Comparison of ENCODE assay signal across 24 cellular contexts in the genomic region with DNA sequence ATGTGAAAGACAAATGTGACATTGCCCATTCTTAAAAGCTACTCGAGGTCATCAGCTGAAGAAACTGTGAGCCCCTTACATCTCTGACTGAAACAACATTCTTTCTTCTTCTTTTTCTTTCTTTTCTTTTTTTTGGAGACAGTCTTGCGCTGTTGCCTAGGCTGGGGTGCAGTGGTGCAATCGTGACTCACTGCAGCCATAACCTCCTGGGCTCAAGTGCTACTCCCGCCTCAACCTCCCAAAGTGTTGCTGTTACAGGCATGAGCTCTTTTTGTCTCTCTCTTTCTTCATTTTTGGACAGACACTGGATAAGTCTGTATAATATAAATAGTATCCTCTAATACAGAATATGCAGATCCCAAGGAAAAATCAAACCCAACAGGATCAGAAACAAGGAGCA.
DNase-seq lines count a peak whose midpoint lies in the region; ATAC-seq and TF ChIP-seq lines count a peak whose summit lies in the region.
"Had no signal": no experiment of that assay in that cellular context is flagged by ENCODE, and none has a peak within 500 bp of the region (broad histone marks: within the 10 kb centered on the region; RNA-seq: fewer than 3 reads in every experiment).

No MANE protein-coding gene starts in this region.

- H3K27ac ChIP-seq in aorta (ENCODE audit: low read depth in 1 of 2, low read length in 2 of 2): no peak overlapping the region
- H3K27ac ChIP-seq: 22Rv1, HL-60, KMS-11, RWPE1, SK-N-MC had no signal

- H3K4me3 ChIP-seq in adipocyte (ENCODE audit: low read length): peak overlapping the region; percentile 7
- no peak overlapping the region for H3K4me3 ChIP-seq in fibroblast of the aortic adventitia (ENCODE audit: low read depth, low read length)
- H3K4me3 ChIP-seq in aorta (ENCODE audit: low read length in 2 of 2): no peak overlapping the region
- H3K4me3 ChIP-seq: HAP-1, SK-N-MC had no signal

- TF ChIP-seq CTCF in fibroblast of the aortic adventitia (IDR thresholded peaks at IDR 0.05; ENCODE audit: insufficient read depth, low read length): no peak

- intact Hi-C loops in aorta (cut with DNase I): no loop called here

- H3K36me3 ChIP-seq in adipocyte (ENCODE audit: control insufficient read depth, insufficient read depth, low read length, severe bottlenecking) (no peaks in the 10 kb centered on the region), aorta (ENCODE audit: control insufficient read depth in 1 of 2, insufficient read depth in 2 of 2, low read length in 1 of 2) (no peaks in the 10 kb centered on the region)
- H3K36me3 ChIP-seq: BE2C, HAP-1 had no signal

- ATAC-seq in aorta (ENCODE audit: low FRiP score): peak; percentile 46
- no peak for ATAC-seq in HG02840 (IDR thresholded peaks at IDR 0.05; ENCODE audit: low FRiP score, unreplicated experiment)
- ATAC-seq: Panc1 had no signal

- H3K9me3 ChIP-seq in adipocyte (ENCODE audit: control insufficient read depth, low read length) (no peaks in the 10 kb centered on the region), aorta (ENCODE audit: control insufficient read depth, low read length) (no peaks in the 10 kb centered on the region)
- H3K9me3 ChIP-seq: BE2C, HAP-1 had no signal

- 75 to 78% methylated on average over 4 of the region's 4 CpGs for WGBS in aorta, 2 donors

- H3K27me3 ChIP-seq in adipocyte (replicated peaks; ENCODE audit: control insufficient read depth, insufficient read depth, low read length) (no peaks in the 10 kb centered on the region), aorta (ENCODE audit: control insufficient read depth in 1 of 2, insufficient read depth in 2 of 2, low read length in 1 of 2) (no peaks in the 10 kb centered on the region)
- H3K27me3 ChIP-seq: BE2C had no signal

- no peak overlapping the region for H3K9ac ChIP-seq in adipocyte (ENCODE audit: low read length)
- H3K9ac ChIP-seq: KMS-11 had no signal

- DNase-seq in SIG-M5 treated with dmso at 0.1 percent for 504 hours (lab: John Stamatoyannopoulos, UW; ENCODE audit: unreplicated experiment): peak; percentile 32
- no peak for DNase-seq in SIG-M5 (lab: John Stamatoyannopoulos, UW)
- peak; percentile 4 for DNase-seq in adipocyte (ENCODE audit: low read depth)
- peak; percentile 24 for DNase-seq in fibroblast of the aortic adventitia (ENCODE audit: low read depth)
- DNase-seq in aorta: no peak
- no peak for DNase-seq in NCI-H1930 (lab: John Stamatoyannopoulos, UW)
- no peak for DNase-seq in iPS-NIHi11 (ENCODE audit: low spot score)
- DNase-seq: BE2C, GOT3, NCI-H1417, NCI-H1694, NCI-H2081, NCI-H2227 treated with DMSO at 0.1 percent for 48 hours, NCI-H526 treated with DMSO at 0.1 percent for 48 hours, SHP77, SW 1271 had no signal

- H3K4me1 ChIP-seq in adipocyte (ENCODE audit: control insufficient read depth, insufficient read depth, low read length) (peaks cover 30% of the 10 kb centered on the region), aorta (ENCODE audit: control insufficient read depth in 1 of 2, insufficient read depth in 2 of 2, low read length in 2 of 2) (no peaks in the 10 kb centered on the region)
- H3K4me1 ChIP-seq: BE2C had no signal

Comparison
In these comparisons a context has a peak if more than half of its experiments do, and no peak if none do; other contexts are left out.
1. DNase-seq: peak in SIG-M5 treated with dmso at 0.1 percent for 504 hours (single experiment), adipocyte (single experiment) and fibroblast of the aortic adventitia (single experiment); none in SIG-M5 (single experiment), aorta (0 of 2), NCI-H1930 (0 of 2) and iPS-NIHi11 (single experiment).